1 cellular context compared by ENCODE assay signal in genomic region chr17:48612854-48613691, GRCh38.
TF ChIP-seq lines count a peak whose summit lies in the region.

No MANE protein-coding gene starts in this region.

TF ChIP-seq in GM12878, 131 proteins besides CTCF, POLR2A, EP300 and RAD21:
- TF ChIP-seq TCF3 (IDR thresholded peaks at IDR 0.05; ENCODE audit: borderline replicate concordance, insufficient read depth, low read depth, low read length) (no peak), SUZ12 (IDR thresholded peaks at IDR 0.05; ENCODE audit: unreplicated experiment) (peak; percentile 39), EGR1 (IDR thresholded peaks at IDR 0.05; ENCODE audit: borderline replicate concordance in 1 of 2, low read depth in 2 of 2, low read length in 2 of 2) (0 out of 3 replicates have a peak, but pooled peaks of 1 of the 2 experiments have one; percentile 15), ZNF384 (IDR thresholded peaks at IDR 0.05; ENCODE audit: borderline replicate concordance, low read depth, low read length) (no peak), MLLT1 (IDR thresholded peaks at IDR 0.05) (no peak), DPF2 (IDR thresholded peaks at IDR 0.05) (0 out of 2 replicates have a peak, but pooled peaks have one; percentile 28), CHD4 (IDR thresholded peaks at IDR 0.05) (no peak), EZH2 (IDR thresholded peaks at IDR 0.05; ENCODE audit: borderline replicate concordance, control insufficient read depth, low read depth, low read length) (0 out of 2 replicates have a peak, but pooled peaks have one; percentile 70), NBN (IDR thresholded peaks at IDR 0.05) (0 out of 2 replicates have a peak, but pooled peaks have one; percentile 2), GATAD2B (conservative IDR thresholded peaks at IDR 0.05; ENCODE audit: low read depth) (peak; percentile 37), IKZF1 (conservative IDR thresholded peaks at IDR 0.05) (peak; percentile 48), KLF5 (IDR thresholded peaks at IDR 0.05; ENCODE audit: partially characterized antibody) (no peak), HDGF (IDR thresholded peaks at IDR 0.05) (no peak), LARP7 (IDR thresholded peaks at IDR 0.05) (peak; percentile 65; the same call in 1 of the 2 replicates)
- TF ChIP-seq, protein P1, sequence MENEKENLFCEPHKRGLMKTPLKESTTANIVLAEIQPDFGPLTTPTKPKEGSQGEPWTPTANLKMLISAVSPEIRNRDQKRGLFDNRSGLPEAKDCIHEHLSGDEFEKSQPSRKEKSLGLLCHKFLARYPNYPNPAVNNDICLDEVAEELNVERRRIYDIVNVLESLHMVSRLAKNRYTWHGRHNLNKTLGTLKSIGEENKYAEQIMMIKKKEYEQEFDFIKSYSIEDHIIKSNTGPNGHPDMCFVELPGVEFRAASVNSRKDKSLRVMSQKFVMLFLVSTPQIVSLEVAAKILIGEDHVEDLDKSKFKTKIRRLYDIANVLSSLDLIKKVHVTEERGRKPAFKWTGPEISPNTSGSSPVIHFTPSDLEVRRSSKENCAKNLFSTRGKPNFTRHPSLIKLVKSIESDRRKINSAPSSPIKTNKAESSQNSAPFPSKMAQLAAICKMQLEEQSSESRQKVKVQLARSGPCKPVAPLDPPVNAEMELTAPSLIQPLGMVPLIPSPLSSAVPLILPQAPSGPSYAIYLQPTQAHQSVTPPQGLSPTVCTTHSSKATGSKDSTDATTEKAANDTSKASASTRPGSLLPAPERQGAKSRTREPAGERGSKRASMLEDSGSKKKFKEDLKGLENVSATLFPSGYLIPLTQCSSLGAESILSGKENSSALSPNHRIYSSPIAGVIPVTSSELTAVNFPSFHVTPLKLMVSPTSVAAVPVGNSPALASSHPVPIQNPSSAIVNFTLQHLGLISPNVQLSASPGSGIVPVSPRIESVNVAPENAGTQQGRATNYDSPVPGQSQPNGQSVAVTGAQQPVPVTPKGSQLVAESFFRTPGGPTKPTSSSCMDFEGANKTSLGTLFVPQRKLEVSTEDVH (IDR thresholded peaks at IDR 0.05; ENCODE audit: low read depth, partially characterized antibody) = no peak
